In genomic region chr22:19499236-19499879, GRCh38 we compare ENCODE assay signal across 25 cellular contexts. TPM values are rescaled to one million over a fixed set of nuclear protein-coding genes. Genes with fewer than 3 reads are reported as not detected.
"Had no signal": no experiment of that assay in that cellular context is flagged by ENCODE, and none has a peak within 500 bp of the region (broad histone marks: within the 10 kb centered on the region; RNA-seq: fewer than 3 reads in every experiment).

No MANE protein-coding gene starts in this region.

- DNase-seq: IMR-90, Kasumi-1, MM.1S, NCI-H1092 treated with DMSO at 0.1 percent for 48 hours, NCI-H1436, NCI-H187, NCI-H2029, NCI-H2081 treated with DMSO at 0.1 percent for 48 hours, NCI-H2171, NCI-H226, NCI-H446, NCI-H510A, NCI-H524 treated with DMSO at 0.1 percent for 48 hours, NCI-H69, NCI-H774, Right ventricle myocardium superior, RPMI8226, SIG-M5, SK-N-SH had no signal

- H3K27ac ChIP-seq: KMS-11 had no signal

- ATAC-seq: HepG2 had no signal

- FAIRE-seq: HepG2, RCC 7860 had no signal

- H3K4me2 ChIP-seq: KMS-11, SK-N-SH had no signal

- H3K9ac ChIP-seq: KMS-11, SK-N-SH had no signal

RNA-seq across cellular contexts. Expression of gene CLDN5, which starts 24.9 kb away (rescaled TPM):
- total RNA-seq: HepG2, HT1080, M059J, SK-MEL-5 had no signal
- polyA plus RNA-seq: HepG2, SK-N-SH had no signal
